17 cellular contexts compared by ENCODE assay signal in genomic region chr12:114406326-114407033, GRCh38. TPM values are rescaled to one million over a fixed set of nuclear protein-coding genes. Genes with fewer than 3 reads are reported as not detected.
DNase-seq lines count a peak whose midpoint lies in the region; ATAC-seq, FAIRE-seq and TF ChIP-seq lines count a peak whose summit lies in the region.
"Had no signal": no experiment of that assay in that cellular context is flagged by ENCODE, and none has a peak within 500 bp of the region (broad histone marks: within the 10 kb centered on the region; RNA-seq: fewer than 3 reads in every experiment).

No MANE protein-coding gene starts in this region.

- DNase-seq in EH (ENCODE audit: low read depth) (peak; percentile 80), GM23248 (peak; percentile 87), mesothelial cell of epicardium (ENCODE audit: low spot score in 2 of 2, unreplicated experiment in 2 of 2) (no peak), H54 (ENCODE audit: insufficient read length, low spot score) (no peak)
- DNase-seq: activated CD4-positive, alpha-beta T cell treated with anti-CD3 and anti-CD28 coated beads, Interleukin-2, amount 50 U/mL, for 1 hour; effector CD8-positive, alpha-beta T cell; NCI-H1694; NCI-H526 treated with DMSO at 0.1 percent for 48 hours; stimulated activated naive CD4-positive, alpha-beta T cell had no signal

- TF ChIP-seq POLR2A in H54 (IDR thresholded peaks at IDR 0.05; ENCODE audit: low read depth, low read length) = no peak

- no peak for FAIRE-seq in H54 (lab: Jason Lieb, UNC)
- FAIRE-seq: keratinocyte had no signal

- in situ Hi-C loops in GM23248 (cut with MboI) = loop anchor here (10.0 kb wide), 1 partner anchor 68 kb away; no protein-coding TSS in a partner anchor

- peak overlapping the region; percentile 95 for H3K9ac ChIP-seq in GM23248

- peak overlapping the region; percentile 95 for H3K27ac ChIP-seq in GM23248
- peak overlapping the region; percentile 51 to 54 for H3K27ac ChIP-seq in esophagus (ENCODE audit: low read depth in 2 of 2, low read length in 1 of 2)
- H3K27ac ChIP-seq: vagina had no signal

- no peaks in the 10 kb centered on the region for H4K20me1 ChIP-seq in GM23248 (ENCODE audit: insufficient read depth)

- 1% methylated on average over 24 of the region's 24 CpGs for WGBS in GM23248 (ENCODE audit: low coverage in 1 of 2, low lambda C conversion rate in 2 of 2, missing lambda C conversion rate in 2 of 2), 2 experiments
- 8 to 14% methylated on average over 24 of the region's 24 CpGs for WGBS in esophagus, 2 donors

- peaks cover 37% of the 10 kb centered on the region; the same call in 1 of the 2 replicates for H3F3A ChIP-seq in GM23248 (ENCODE audit: insufficient read depth)

- no peaks in the 10 kb centered on the region for H3K9me2 ChIP-seq in GM23248 (ENCODE audit: insufficient read depth)

- H2AFZ ChIP-seq in GM23248 = peak overlapping the region; percentile 57

- peaks cover 100% of the 10 kb centered on the region for H3K79me2 ChIP-seq in GM23248 (ENCODE audit: insufficient read depth)

- H3K4me2 ChIP-seq in GM23248 (ENCODE audit: unreplicated experiment) = peak overlapping the region; percentile 99

- H3K36me3 Mint-ChIP-seq in mesothelial cell of epicardium = no peaks in the 10 kb centered on the region

- peak overlapping the region; percentile 15 for H3K27ac Mint-ChIP-seq in mesothelial cell of epicardium

- H3K9me3 Mint-ChIP-seq in mesothelial cell of epicardium = no peaks in the 10 kb centered on the region

- H3K4me1 Mint-ChIP-seq in mesothelial cell of epicardium = peaks cover 25% of the 10 kb centered on the region

- ATAC-seq in HG03520 (IDR thresholded peaks at IDR 0.05; ENCODE audit: unreplicated experiment) (no peak), GM21390 (IDR thresholded peaks at IDR 0.05; ENCODE audit: unreplicated experiment) (no peak)

- peaks cover 100% of the 10 kb centered on the region for H3K27me3 Mint-ChIP-seq in mesothelial cell of epicardium (ENCODE audit: low read depth)

- H3K4me3 ChIP-seq in GM23248 = peak overlapping the region; percentile 91
- H3K4me3 ChIP-seq in esophagus (ENCODE audit: low read depth in 1 of 2, low read length in 2 of 2) = peak overlapping the region in 1 of 2 donors; percentile 50
- H3K4me3 ChIP-seq: vagina had no signal

- peaks cover 24% of the 10 kb centered on the region for H3K4me1 ChIP-seq in GM23248 (ENCODE audit: insufficient read depth)
- H3K4me1 ChIP-seq in esophagus (ENCODE audit: control insufficient read depth in 2 of 2, insufficient read depth in 2 of 2, low read length in 1 of 2) = peaks cover 3 to 4% of the 10 kb centered on the region in 2 donors

- H3K9me3 ChIP-seq in GM23248 (ENCODE audit: low read depth) (no peaks in the 10 kb centered on the region), esophagus (ENCODE audit: control insufficient read depth in 2 of 2, insufficient read depth in 1 of 2, low read depth in 1 of 2, low read length in 1 of 2) (peaks cover 0 to 5% of the 10 kb centered on the region in 2 donors)
- H3K9me3 ChIP-seq: vagina had no signal

- no peak for TF ChIP-seq CTCF in mesothelial cell of epicardium (IDR thresholded peaks at IDR 0.05; ENCODE audit: unreplicated experiment)

- H3K27me3 ChIP-seq in GM23248 (replicated peaks; ENCODE audit: insufficient read depth) (no peaks in the 10 kb centered on the region), esophagus (ENCODE audit: control insufficient read depth in 1 of 2, insufficient read depth in 2 of 2, low read length in 2 of 2) (peaks cover 14 to 32% of the 10 kb centered on the region in 2 donors)

- no peaks in the 10 kb centered on the region for H3K36me3 ChIP-seq in GM23248 (ENCODE audit: low read depth)
- H3K36me3 ChIP-seq in esophagus (ENCODE audit: control insufficient read depth in 2 of 2, insufficient read depth in 2 of 2, low read length in 1 of 2) = no peaks in the 10 kb centered on the region
- H3K36me3 ChIP-seq: vagina had no signal

- peak overlapping the region; percentile 77 for H3K4me3 Mint-ChIP-seq in mesothelial cell of epicardium

RNA-seq across cellular contexts. Expression of gene TBX5, which starts 0.5 kb away (rescaled TPM):
- 23.9 and 30.0 TPM in 2 replicates for total RNA-seq in GM23248 (2014; rRNA removed; shearing (Covaris generic))
- 24.5 and 27.5 TPM in 2 replicates for polyA plus RNA-seq in GM23248 (2016; fragmentation: Nextera tagmentation; extraction: Ambion mirVana)
- polyA plus RNA-seq in esophagus = 1 to 10 TPM in 1 of 2 donors, under 1 TPM in 1; 0.51 to 1.2 TPM
- total RNA-seq in mesothelial cell of epicardium = 8.4 to 9.7 TPM (median 9.3 TPM) in 3 replicates
- total RNA-seq: myocyte, renal cortical epithelial cell, RPMI7951, vagina had no signal
- polyA plus RNA-seq: keratinocyte had no signal

Comparison
In these comparisons a context has a peak if more than half of its experiments do, and no peak if none do; other contexts are left out.
1. DNase-seq: peak in EH (single experiment) and GM23248 (single experiment); none in mesothelial cell of epicardium (0 of 2) and H54 (single experiment).